In genomic region chr6:1949533-1949932, GRCh38 we compare ENCODE assay signal across 19 cellular contexts.
DNase-seq lines count a peak whose midpoint lies in the region; ATAC-seq and TF ChIP-seq lines count a peak whose summit lies in the region.
"Had no signal": no experiment of that assay in that cellular context is flagged by ENCODE, and none has a peak within 500 bp of the region (broad histone marks: within the 10 kb centered on the region; RNA-seq: fewer than 3 reads in every experiment).

No MANE protein-coding gene starts in this region.

- H3K4me1 Mint-ChIP-seq in T-helper 17 cell = peaks cover 2% of the 10 kb centered on the region
- H3K4me1 Mint-ChIP-seq in activated naive CD8-positive, alpha-beta T cell treated with anti-CD3 and anti-CD28 coated beads for 36 hours = no peaks in the 10 kb centered on the region
- H3K4me1 Mint-ChIP-seq: activated naive CD8-positive, alpha-beta T cell treated with anti-CD3 and anti-CD28 coated beads, Interleukin-2, amount 50 U/mL, for 24 hours had no signal

- H3K9ac ChIP-seq in adipocyte (ENCODE audit: low read length) = no peak overlapping the region

- H3K9me3 ChIP-seq in adipocyte (ENCODE audit: control insufficient read depth, low read length) (no peaks in the 10 kb centered on the region), T-helper 17 cell (ENCODE audit: control insufficient read depth, low read length, poor library complexity, severe bottlenecking) (no peaks in the 10 kb centered on the region), BE2C (no peaks in the 10 kb centered on the region)
- H3K9me3 ChIP-seq: A549, left ventricle myocardium inferior, SJCRH30 had no signal

- H3K4me1 ChIP-seq in adipocyte (ENCODE audit: control insufficient read depth, insufficient read depth, low read length) (peaks cover 6% of the 10 kb centered on the region), BE2C (no peaks in the 10 kb centered on the region)
- H3K4me1 ChIP-seq: left ventricle myocardium inferior, SJCRH30 had no signal

- no peak for TF ChIP-seq CTCF in AG10803 (conservative IDR thresholded peaks at IDR 0.05; ENCODE audit: low read length)
- TF ChIP-seq CTCF in BE2C (IDR thresholded peaks at IDR 0.05; ENCODE audit: low read depth, low read length) = no peak

- DNase-seq in AG10803 (ENCODE audit: low read depth) (peak; percentile 26), MV-4-11 (lab: John Stamatoyannopoulos, UW) (peak; percentile 75), adipocyte (ENCODE audit: low read depth) (peak; percentile 73), fibroblast of the conjunctiva (ENCODE audit: low read depth) (peak; percentile 22), T-helper 17 cell (no peak), BE2C (no peak)
- no peak for DNase-seq in activated naive CD8-positive, alpha-beta T cell treated with anti-CD3 and anti-CD28 coated beads for 36 hours
- DNase-seq: activated naive CD8-positive, alpha-beta T cell treated with anti-CD3 and anti-CD28 coated beads, Interleukin-2, amount 50 U/mL, for 24 hours; DMS153; endodermal cell; left ventricle myocardium inferior; NCI-H1930; retina; SJCRH30; stimulated activated naive CD4-positive, alpha-beta T cell treated with Interleukin-2 at 50 U/mL for 16 hours; trophoblast cell had no signal

- H3K27me3 ChIP-seq in adipocyte (replicated peaks; ENCODE audit: control insufficient read depth, insufficient read depth, low read length) (no peaks in the 10 kb centered on the region), BE2C (no peaks in the 10 kb centered on the region)
- H3K27me3 ChIP-seq: SJCRH30 had no signal

- no peak overlapping the region for H3K4me3 Mint-ChIP-seq in T-helper 17 cell
- H3K4me3 Mint-ChIP-seq in activated naive CD8-positive, alpha-beta T cell treated with anti-CD3 and anti-CD28 coated beads for 36 hours = no peak overlapping the region
- H3K4me3 Mint-ChIP-seq: activated naive CD8-positive, alpha-beta T cell treated with anti-CD3 and anti-CD28 coated beads, Interleukin-2, amount 50 U/mL, for 24 hours; endodermal cell; T-helper 2 cell treated with Interferon-gamma antibody and Interleukin-4, amounts not matched to agents 5 μg/mL and 100 μg/mL, for 36 hours had no signal

- H3K4me3 ChIP-seq in AG10803 (ENCODE audit: low read length) (no peak overlapping the region), adipocyte (ENCODE audit: low read length) (no peak overlapping the region), BE2C (ENCODE audit: low read depth, low read length) (no peak overlapping the region)
- H3K4me3 ChIP-seq: A549, left ventricle myocardium inferior, SJCRH30 had no signal

- H3K27me3 Mint-ChIP-seq in T-helper 17 cell = no peaks in the 10 kb centered on the region
- H3K27me3 Mint-ChIP-seq in activated naive CD8-positive, alpha-beta T cell treated with anti-CD3 and anti-CD28 coated beads for 36 hours = no peaks in the 10 kb centered on the region
- H3K27me3 Mint-ChIP-seq: activated naive CD8-positive, alpha-beta T cell treated with anti-CD3 and anti-CD28 coated beads, Interleukin-2, amount 50 U/mL, for 24 hours had no signal

- H3K36me3 ChIP-seq in adipocyte (ENCODE audit: control insufficient read depth, insufficient read depth, low read length, severe bottlenecking) (no peaks in the 10 kb centered on the region), BE2C (no peaks in the 10 kb centered on the region)
- H3K36me3 ChIP-seq: left ventricle myocardium inferior, SJCRH30 had no signal

- ATAC-seq in T-helper 17 cell = no peak
- no peak for ATAC-seq in GM19397 (IDR thresholded peaks at IDR 0.05; ENCODE audit: unreplicated experiment)
- ATAC-seq: A549; activated naive CD8-positive, alpha-beta T cell treated with anti-CD3 and anti-CD28 coated beads, Interleukin-2, amount 50 U/mL, for 24 hours had no signal

- peaks cover 13% of the 10 kb centered on the region for H3K36me3 Mint-ChIP-seq in T-helper 17 cell (ENCODE audit: low read depth)
- H3K36me3 Mint-ChIP-seq in activated naive CD8-positive, alpha-beta T cell treated with anti-CD3 and anti-CD28 coated beads for 36 hours = peaks cover 14% of the 10 kb centered on the region

- no peak overlapping the region for H3K27ac Mint-ChIP-seq in T-helper 17 cell
- no peak overlapping the region for H3K27ac Mint-ChIP-seq in activated naive CD8-positive, alpha-beta T cell treated with anti-CD3 and anti-CD28 coated beads for 36 hours
- H3K27ac Mint-ChIP-seq: activated naive CD8-positive, alpha-beta T cell treated with anti-CD3 and anti-CD28 coated beads, Interleukin-2, amount 50 U/mL, for 24 hours; endodermal cell; T-helper 2 cell treated with Interferon-gamma antibody and Interleukin-4, amounts not matched to agents 5 μg/mL and 100 μg/mL, for 36 hours had no signal

- no peaks in the 10 kb centered on the region for H3K9me3 Mint-ChIP-seq in activated naive CD8-positive, alpha-beta T cell treated with anti-CD3 and anti-CD28 coated beads for 36 hours
- H3K9me3 Mint-ChIP-seq: activated naive CD8-positive, alpha-beta T cell treated with anti-CD3 and anti-CD28 coated beads, Interleukin-2, amount 50 U/mL, for 24 hours; endodermal cell; T-helper 2 cell treated with Interferon-gamma antibody and Interleukin-4, amounts not matched to agents 5 μg/mL and 100 μg/mL, for 36 hours had no signal

Comparison
In these comparisons a context has a peak if more than half of its experiments do, and no peak if none do; other contexts are left out.
1. DNase-seq: peak in AG10803 (single experiment), MV-4-11 (single experiment), adipocyte (single experiment) and fibroblast of the conjunctiva (single experiment); none in T-helper 17 cell (0 of 3), BE2C (single experiment) and activated naive CD8-positive, alpha-beta T cell treated with anti-CD3 and anti-CD28 coated beads for 36 hours (single experiment).